Comparison of ENCODE assay signal across 17 cellular contexts in the genomic region with DNA sequence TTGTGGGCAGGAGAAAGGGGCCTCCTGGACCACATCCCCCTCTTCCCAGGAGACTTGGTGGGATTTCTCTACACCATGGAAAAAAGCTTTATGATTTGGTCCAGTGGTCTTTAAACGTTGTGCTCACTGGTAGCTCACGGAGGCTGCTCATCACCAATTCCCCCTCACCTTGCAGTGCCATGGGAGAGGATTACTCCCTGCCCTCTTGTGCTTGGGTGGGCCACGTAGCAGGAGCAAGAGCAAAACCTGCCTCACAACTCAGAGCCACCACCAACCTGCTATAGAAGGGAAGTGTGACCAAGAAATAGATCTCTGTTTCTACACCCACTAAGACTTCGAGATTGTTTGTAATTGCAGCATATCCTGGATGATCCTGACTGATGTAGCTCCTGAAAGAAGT. TPM values are rescaled to one million over a fixed set of nuclear protein-coding genes. Genes with fewer than 3 reads are reported as not detected.
DNase-seq lines count a peak whose midpoint lies in the region; ATAC-seq and TF ChIP-seq lines count a peak whose summit lies in the region.
"Had no signal": no experiment of that assay in that cellular context is flagged by ENCODE, and none has a peak within 500 bp of the region (broad histone marks: within the 10 kb centered on the region; RNA-seq: fewer than 3 reads in every experiment).

No MANE protein-coding gene starts in this region.

- no peaks in the 10 kb centered on the region for H3K36me3 Mint-ChIP-seq in chondrocyte (ENCODE audit: low read depth)
- H3K36me3 Mint-ChIP-seq: CD8-positive, alpha-beta T cell had no signal

- WGBS in prostate gland, result 82% methylated on average over 4 of the region's 4 CpGs

- H3K4me1 Mint-ChIP-seq in chondrocyte (ENCODE audit: low read depth), result peaks cover 4% of the 10 kb centered on the region

- DNase-seq in chondrocyte (ENCODE audit: low spot score) (peak; percentile 44), osteoblast (ENCODE audit: insufficient read length, low spot score, missing footprints) (peak; percentile 69), left colon (no peak), prostate gland (ENCODE audit: low spot score) (no peak)
- DNase-seq in activated effector memory CD4-positive, alpha-beta T cell treated with Interleukin-2 at 50 U/mL for 16 hours, result no peak
- DNase-seq: AML-193; Caco-2; Calu3; CD4-positive, alpha-beta T cell; CD8-positive, alpha-beta T cell; DMS79 treated with DMSO at 0.1 percent for 48 hours; GF-D8 had no signal

- H3K4me3 ChIP-seq in BLaER1 (no peak overlapping the region), osteoblast (ENCODE audit: insufficient read depth, low read length) (no peak overlapping the region), prostate gland (no peak overlapping the region)
- H3K4me3 ChIP-seq: A549 had no signal

- no peaks in the 10 kb centered on the region for H3K9me3 Mint-ChIP-seq in chondrocyte (ENCODE audit: low read depth)
- H3K9me3 Mint-ChIP-seq: CD4-positive, alpha-beta T cell; CD8-positive, alpha-beta T cell had no signal

- no peak overlapping the region for H3K4me3 Mint-ChIP-seq in chondrocyte (ENCODE audit: unreplicated experiment)
- H3K4me3 Mint-ChIP-seq: B cell; CD4-positive, alpha-beta T cell; CD8-positive, alpha-beta T cell had no signal

- no peak overlapping the region for H3K27ac Mint-ChIP-seq in chondrocyte (ENCODE audit: unreplicated experiment)
- H3K27ac Mint-ChIP-seq: B cell; CD4-positive, alpha-beta T cell; CD8-positive, alpha-beta T cell had no signal

- no peak overlapping the region for H3K27ac ChIP-seq in BLaER1
- no peak overlapping the region for H3K27ac ChIP-seq in osteoblast (ENCODE audit: low read depth, low read length)
- no peak overlapping the region for H3K27ac ChIP-seq in prostate gland
- H3K27ac ChIP-seq: 22Rv1, A549, C4-2B had no signal

- peaks cover 73% of the 10 kb centered on the region for H3K4me1 ChIP-seq in BLaER1
- H3K4me1 ChIP-seq in osteoblast (ENCODE audit: insufficient read depth, low read length), result no peaks in the 10 kb centered on the region
- H3K4me1 ChIP-seq in prostate gland (replicated peaks), result no peaks in the 10 kb centered on the region
- H3K4me1 ChIP-seq: A549, Caco-2 had no signal

- H4K20me1 ChIP-seq in BLaER1, result no peaks in the 10 kb centered on the region
- no peaks in the 10 kb centered on the region for H4K20me1 ChIP-seq in osteoblast (ENCODE audit: insufficient read depth, low read length)

- H3K4me2 ChIP-seq in BLaER1 (peak overlapping the region; percentile 54), osteoblast (ENCODE audit: insufficient read depth, low read length) (no peak overlapping the region)
- H3K4me2 ChIP-seq: A549 had no signal

- H2AFZ ChIP-seq in osteoblast (ENCODE audit: low read length), result no peak overlapping the region

- intact Hi-C loops in left colon (cut with DNase I, micrococcal nuclease) (no loop called here), prostate gland (cut with DNase I) (no loop called here)

- H3K9ac ChIP-seq in BLaER1, result no peak overlapping the region

- H3K9me3 ChIP-seq in BLaER1, result no peaks in the 10 kb centered on the region
- H3K9me3 ChIP-seq in osteoblast (ENCODE audit: low read depth, low read length), result no peaks in the 10 kb centered on the region
- no peaks in the 10 kb centered on the region for H3K9me3 ChIP-seq in prostate gland
- H3K9me3 ChIP-seq: A549, Caco-2 had no signal

- H3K36me3 ChIP-seq in BLaER1, result no peaks in the 10 kb centered on the region
- H3K36me3 ChIP-seq in osteoblast (ENCODE audit: insufficient read depth, low read length), result no peaks in the 10 kb centered on the region
- H3K36me3 ChIP-seq in prostate gland, result no peaks in the 10 kb centered on the region

- TF ChIP-seq POLR2A in prostate gland (IDR thresholded peaks at IDR 0.05), result no peak

- ATAC-seq in left colon, result no peak
- ATAC-seq: A549; CD8-positive, alpha-beta T cell had no signal

- H3K79me2 ChIP-seq in osteoblast (ENCODE audit: insufficient read depth, low read length), result no peaks in the 10 kb centered on the region

- TF ChIP-seq CTCF in chondrocyte (IDR thresholded peaks at IDR 0.05) (no peak), osteoblast (IDR thresholded peaks at IDR 0.05; ENCODE audit: extremely low read depth, low read depth, low read length) (no peak), prostate gland (IDR thresholded peaks at IDR 0.05) (no peak)

- H3K27me3 ChIP-seq in BLaER1, result no peaks in the 10 kb centered on the region
- H3K27me3 ChIP-seq in osteoblast (ENCODE audit: insufficient read depth, low read length), result peaks cover 36% of the 10 kb centered on the region
- H3K27me3 ChIP-seq in prostate gland (replicated peaks; ENCODE audit: insufficient read depth), result no peaks in the 10 kb centered on the region

- peaks cover 30% of the 10 kb centered on the region for H3K27me3 Mint-ChIP-seq in chondrocyte (ENCODE audit: low read depth)

RNA-seq across cellular contexts. Expression of a gene that starts 42.2 kb away (rescaled TPM):
- total RNA-seq in chondrocyte (0.27 to 0.44 TPM (median 0.32 TPM) in 3 replicates), osteoblast (under 0.01 TPM in 2 replicates), left colon (1 to 10 TPM in 1 of 2 donors, under 1 TPM in 1; 0.95 to 2.3 TPM), prostate gland (1 to 10 TPM; 2.3 to 4.7 TPM)

RNA-seq across cellular contexts. Expression of a gene that starts 59.7 kb away (rescaled TPM):
- total RNA-seq in chondrocyte, result 24.4 to 27.7 TPM (median 26.8 TPM) in 3 replicates
- total RNA-seq in osteoblast, result 20.0 and 20.6 TPM in 2 replicates
- total RNA-seq in left colon, result 10 to 100 TPM; 39.1 to 40.6 TPM
- 10 to 100 TPM; 33.7 to 39.1 TPM for total RNA-seq in prostate gland

Comparison
In these comparisons a context has a peak if more than half of its experiments do, and no peak if none do; other contexts are left out.
1. DNase-seq: peak in chondrocyte (single experiment) and osteoblast (single experiment); none in left colon (0 of 2), prostate gland (single experiment) and activated effector memory CD4-positive, alpha-beta T cell treated with Interleukin-2 at 50 U/mL for 16 hours (single experiment).